8 cellular contexts compared by ENCODE assay signal in genomic region chr6:144151010-144151727, GRCh38. TPM values are rescaled to one million over a fixed set of nuclear protein-coding genes. Genes with fewer than 3 reads are reported as not detected.
A peak's percentile ranks its signal among the peaks of the same experiment; 100 is the strongest.
DNase-seq lines count a peak whose midpoint lies in the region; ATAC-seq and TF ChIP-seq lines count a peak whose summit lies in the region.

No MANE protein-coding gene starts in this region.

- peaks cover 22% of the 10 kb centered on the region for H3K4me1 ChIP-seq in vagina

- no peaks in the 10 kb centered on the region for H3K9me3 ChIP-seq in vagina

- TF ChIP-seq CTCF in GM13976 (IDR thresholded peaks at IDR 0.05; ENCODE audit: borderline replicate concordance, control extremely low read depth, extremely low read depth, insufficient read depth, missing control alignments) (no peak), foreskin fibroblast (IDR thresholded peaks at IDR 0.05; ENCODE audit: low read depth, low read length) (no peak), vagina (IDR thresholded peaks at IDR 0.05) (no peak)

- in situ Hi-C loops in GM13976 (cut with MboI; ENCODE audit: low sequenced_read_pairs, unreplicated experiment), result no loop called here

- H3K27ac ChIP-seq in vagina, result peak overlapping the region; percentile 74

- no peaks in the 10 kb centered on the region for H3K36me3 ChIP-seq in vagina

- H3K4me3 ChIP-seq in foreskin fibroblast (ENCODE audit: low read depth in 1 of 2, low read length in 2 of 2) (peak overlapping the region; percentile 59 to 66), vagina (peak overlapping the region; percentile 67 to 84)

- ATAC-seq in HG02610 (IDR thresholded peaks at IDR 0.05; ENCODE audit: unreplicated experiment), result peak; percentile 49

- DNase-seq in GM13976 (ENCODE audit: low spot score) (peak; percentile 55), NCI-H69 (lab: John Stamatoyannopoulos, UW) (peak; percentile 26), activated T-cell treated with anti-CD3 and anti-CD28 coated beads for 4 hours (peak; percentile 48), foreskin fibroblast (peak in 1 of 2 donors; percentile 37), pons (ENCODE audit: low spot score) (peak; percentile 42), vagina (ENCODE audit: extremely low spot score in 2 of 2) (no peak), NCI-H1694 (lab: John Stamatoyannopoulos, UW) (no peak)

- H3K27me3 ChIP-seq in vagina, result no peaks in the 10 kb centered on the region

- intact Hi-C loops in vagina (cut with DNase I), result no loop called here

- no peak for TF ChIP-seq POLR2A in vagina (IDR thresholded peaks at IDR 0.05)

RNA-seq across cellular contexts. Expression of gene STX11, which starts 0.9 kb away (rescaled TPM):
- 5.4 TPM for total RNA-seq in vagina

RNA-seq across cellular contexts. Expression of gene SF3B5, which starts 55.8 kb away (rescaled TPM):
- 134 TPM for total RNA-seq in vagina

Comparison
In these comparisons a context has a peak if more than half of its experiments do, and no peak if none do; other contexts are left out.
1. DNase-seq: peak in GM13976 (single experiment), NCI-H69 (single experiment), activated T-cell treated with anti-CD3 and anti-CD28 coated beads for 4 hours (single experiment) and pons (single experiment); none in vagina (0 of 2) and NCI-H1694 (single experiment).